In genomic region chr15:66151809-66152208, GRCh38 we compare ENCODE assay signal across 11 cellular contexts.
A peak's percentile ranks its signal among the peaks of the same experiment; 100 is the strongest.
DNase-seq lines count a peak whose midpoint lies in the region; ATAC-seq and TF ChIP-seq lines count a peak whose summit lies in the region.
"Had no signal": no experiment of that assay in that cellular context is flagged by ENCODE, and none has a peak within 500 bp of the region (broad histone marks: within the 10 kb centered on the region; RNA-seq: fewer than 3 reads in every experiment).

No MANE protein-coding gene starts in this region.

- H3K36me3 Mint-ChIP-seq in endodermal cell (ENCODE audit: low read depth): no peaks in the 10 kb centered on the region

- H3K27ac ChIP-seq in right atrium auricular region: no peak overlapping the region
- H3K27ac ChIP-seq in endodermal cell (ENCODE audit: low read depth, low read length): no peak overlapping the region
- H3K27ac ChIP-seq: thoracic aorta had no signal

- no peaks in the 10 kb centered on the region for H3K9me3 ChIP-seq in right atrium auricular region
- no peaks in the 10 kb centered on the region for H3K9me3 ChIP-seq in endodermal cell (ENCODE audit: control insufficient read depth, low read length)
- H3K9me3 ChIP-seq: MG63, thoracic aorta had no signal

- peaks cover 5% of the 10 kb centered on the region for H3K27me3 Mint-ChIP-seq in endodermal cell (ENCODE audit: insufficient read depth)

- H3K27me3 ChIP-seq in right atrium auricular region (no peaks in the 10 kb centered on the region), endodermal cell (ENCODE audit: control insufficient read depth, insufficient read depth, low read length, poor library complexity, severe bottlenecking) (no peaks in the 10 kb centered on the region)
- H3K27me3 ChIP-seq: MG63 had no signal

- no peak overlapping the region for H3K4me3 ChIP-seq in right atrium auricular region
- H3K4me3 ChIP-seq in endodermal cell (ENCODE audit: low read length): no peak overlapping the region
- H3K4me3 ChIP-seq: MG63, thoracic aorta had no signal

- no peak overlapping the region for H3K27ac Mint-ChIP-seq in endodermal cell

- DNase-seq in Right ventricle myocardium superior (peak; percentile 72), right atrium auricular region (ENCODE audit: low spot score) (no peak), NCI-H2196 (lab: John Stamatoyannopoulos, UW; ENCODE audit: unreplicated experiment) (peak; percentile 76), endodermal cell (peak; percentile 89), NCI-H226 (no peak)
- DNase-seq in activated CD4-positive, CD25-positive, alpha-beta regulatory T cell treated with anti-CD3 and anti-CD28 coated beads, Interleukin-2, amount 50 U/mL, for 72 hours: no peak
- DNase-seq: MG63, retina had no signal

- 83 to 100% methylated on average over 2 to 7 of the region's 7 CpGs for WGBS in endodermal cell (ENCODE audit: insufficient coverage in 1 of 2, insufficient read length in 1 of 2), 2 experiments

- peaks cover 18% of the 10 kb centered on the region for H3K4me1 Mint-ChIP-seq in endodermal cell

- TF ChIP-seq CTCF in right atrium auricular region (IDR thresholded peaks at IDR 0.05) (peak in 1 of 2 donors; percentile 30), endodermal cell (conservative IDR thresholded peaks at IDR 0.05) (peak; percentile 68)

- no peak overlapping the region for H3K4me3 Mint-ChIP-seq in endodermal cell

- H3K9me3 Mint-ChIP-seq in endodermal cell: no peaks in the 10 kb centered on the region

- intact Hi-C loops in Right ventricle myocardium superior (cut with DNase I): loop anchor here (5.0 kb wide), 1 partner anchor 170 kb away; no protein-coding TSS in a partner anchor

- H3K9ac ChIP-seq in endodermal cell (ENCODE audit: extremely low read depth, low read length, poor library complexity, severe bottlenecking): no peak overlapping the region

- ATAC-seq in Right ventricle myocardium superior (ENCODE audit: poor library complexity) (peak; percentile 78), GM21529 (IDR thresholded peaks at IDR 0.05; ENCODE audit: unreplicated experiment) (no peak), HG02981 (IDR thresholded peaks at IDR 0.05; ENCODE audit: unreplicated experiment) (no peak)

- H3K36me3 ChIP-seq in right atrium auricular region (no peaks in the 10 kb centered on the region), endodermal cell (ENCODE audit: control insufficient read depth, insufficient read depth, low read length) (no peaks in the 10 kb centered on the region)
- H3K36me3 ChIP-seq: MG63, thoracic aorta had no signal

- H3K4me1 ChIP-seq in right atrium auricular region: no peaks in the 10 kb centered on the region
- H3K4me1 ChIP-seq in endodermal cell (ENCODE audit: control insufficient read depth, insufficient read depth, low read length): no peaks in the 10 kb centered on the region

Comparison
In these comparisons a context has a peak if more than half of its experiments do, and no peak if none do; other contexts are left out.
1. DNase-seq: peak in Right ventricle myocardium superior (single experiment), NCI-H2196 (single experiment) and endodermal cell (single experiment); none in right atrium auricular region (single experiment), activated CD4-positive, CD25-positive, alpha-beta regulatory T cell treated with anti-CD3 and anti-CD28 coated beads, Interleukin-2, amount 50 U/mL, for 72 hours (single experiment) and NCI-H226 (single experiment).